ENCODE assay signal across 13 cellular contexts in the genomic region with DNA sequence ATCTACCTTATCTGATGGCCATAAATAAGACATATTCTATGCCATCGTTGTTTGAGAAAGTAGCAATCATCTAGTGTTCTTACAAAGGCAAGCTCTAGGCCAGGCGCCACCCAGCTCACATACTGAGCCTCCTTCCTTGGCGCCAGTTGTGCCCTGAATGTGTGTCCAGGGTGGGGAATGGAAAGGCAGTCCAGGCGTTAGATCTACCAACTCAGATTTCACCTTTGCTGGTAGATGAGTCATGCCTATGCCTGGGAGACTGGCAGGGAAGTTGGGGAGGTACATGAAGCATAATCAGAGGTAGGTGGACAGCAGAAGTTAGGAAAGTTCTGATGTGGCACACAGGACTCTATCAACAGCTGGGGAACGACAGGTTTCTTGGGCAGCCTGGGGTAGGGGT. TPM values are rescaled to one million over a fixed set of nuclear protein-coding genes. Genes with fewer than 3 reads are reported as not detected.
"Had no signal": no experiment of that assay in that cellular context is flagged by ENCODE, and none has a peak within 500 bp of the region (broad histone marks: within the 10 kb centered on the region; RNA-seq: fewer than 3 reads in every experiment).

No MANE protein-coding gene starts in this region.

- H3K4me3 ChIP-seq: coronary artery, heart right ventricle, tibial artery, vagina had no signal

- DNase-seq: activated CD4-positive, alpha-beta T cell treated with anti-CD3 and anti-CD28 coated beads, Interleukin-2, amount 10 ng/mL, durations not matched to agents 7 days and 5 days; activated CD8-positive, alpha-beta T cell treated with anti-CD3 and anti-CD28 coated beads, Interleukin-2, amount 10 ng/mL, durations not matched to agents 7 days and 5 days; activated naive CD4-positive, alpha-beta T cell treated with anti-CD3 and anti-CD28 coated beads, Interleukin-2, amount 10 ng/mL, durations not matched to agents 7 days and 5 days; activated T-cell treated with anti-CD3 and anti-CD28 coated beads, Interleukin-2, amount 50 U/mL, for 24 hours; aorta; brain microvascular endothelial cell; heart right ventricle; immature natural killer cell; stimulated activated naive CD4-positive, alpha-beta T cell treated with Interleukin-2 at 50 U/mL for 16 hours; substantia nigra; tibial artery had no signal

RNA-seq across cellular contexts. Expression of gene HSD17B2, which starts 47.3 kb away (rescaled TPM):
- total RNA-seq: activated CD4-positive, alpha-beta T cell treated with anti-CD3 and anti-CD28 coated beads, Interleukin-2, amount 10 ng/mL, durations not matched to agents 7 days and 5 days; activated CD8-positive, alpha-beta T cell treated with anti-CD3 and anti-CD28 coated beads, Interleukin-2, amount 10 ng/mL, durations not matched to agents 7 days and 5 days; aorta; heart right ventricle had no signal
- polyA plus RNA-seq: immature natural killer cell had no signal
